Comparison of ENCODE assay signal across 11 cellular contexts in the genomic region with DNA sequence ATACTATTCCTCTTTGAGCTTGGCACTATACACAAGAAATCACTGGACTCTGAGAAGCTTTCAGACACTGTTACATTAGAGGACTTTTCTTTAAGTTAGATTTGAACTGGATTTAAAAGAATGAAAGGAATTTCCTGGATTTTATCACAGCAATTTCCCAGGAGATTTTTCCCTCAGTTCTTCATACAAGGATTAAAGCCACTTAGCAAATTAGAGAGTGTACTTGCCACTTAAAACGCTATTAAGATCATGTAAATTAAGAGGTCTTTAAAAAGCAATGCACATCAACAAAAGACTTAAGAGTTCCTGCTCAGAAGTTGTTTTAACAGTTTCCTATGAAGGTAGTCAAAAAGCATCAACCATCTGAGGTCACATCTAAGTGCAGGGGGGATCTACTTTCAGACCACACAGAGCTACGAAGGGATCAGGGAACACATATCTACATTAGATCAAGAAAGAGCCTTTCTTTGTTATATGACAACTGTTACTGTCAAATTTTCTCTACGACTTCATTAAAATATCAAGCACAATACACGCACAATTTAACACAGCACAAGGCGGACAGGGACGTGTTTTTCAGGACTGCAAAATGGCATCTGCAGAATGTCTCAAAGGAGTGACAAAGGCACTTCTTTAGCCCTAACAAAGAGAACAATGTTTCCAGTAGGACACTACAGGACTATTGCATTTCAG.
DNase-seq lines count a peak whose midpoint lies in the region; ATAC-seq and TF ChIP-seq lines count a peak whose summit lies in the region.
"Had no signal": no experiment of that assay in that cellular context is flagged by ENCODE, and none has a peak within 500 bp of the region (broad histone marks: within the 10 kb centered on the region; RNA-seq: fewer than 3 reads in every experiment).

No MANE protein-coding gene starts in this region.

- peaks cover 3% of the 10 kb centered on the region for H3K9me3 Mint-ChIP-seq in progenitor cell of endocrine pancreas (ENCODE audit: low read depth)

- H3K4me3 ChIP-seq in GM23248 (peak overlapping the region; percentile 39; the same call in 1 of the 2 replicates), fibroblast of villous mesenchyme (ENCODE audit: low read depth, low read length) (peak overlapping the region; percentile 3), PC-3 (ENCODE audit: low read length) (no peak overlapping the region)
- H3K4me3 ChIP-seq: ascending aorta had no signal

- H3K27me3 ChIP-seq in GM23248 (replicated peaks; ENCODE audit: insufficient read depth), result no peaks in the 10 kb centered on the region
- H3K27me3 ChIP-seq in PC-3 (ENCODE audit: low read length), result no peaks in the 10 kb centered on the region
- H3K27me3 ChIP-seq: ascending aorta had no signal

- H3K9me2 ChIP-seq in GM23248 (ENCODE audit: insufficient read depth), result no peaks in the 10 kb centered on the region
- no peaks in the 10 kb centered on the region for H3K9me2 ChIP-seq in PC-3 (replicated peaks; ENCODE audit: low read length)

- POLR2A ChIA-PET in PC-3 (lab: Charles Lee; ENCODE audit: unreplicated experiment), result no interaction called here

- H3K4me1 ChIP-seq in GM23248 (ENCODE audit: insufficient read depth) (peaks cover 18% of the 10 kb centered on the region), PC-3 (ENCODE audit: insufficient read depth, low read length) (peaks cover 21% of the 10 kb centered on the region)

- peaks cover 46% of the 10 kb centered on the region for H3K4me1 Mint-ChIP-seq in progenitor cell of endocrine pancreas (ENCODE audit: low read depth)
- H3K4me1 Mint-ChIP-seq: activated CD8-positive, alpha-beta memory T cell treated with anti-CD3 and anti-CD28 coated beads, Interleukin-2, amount 10 ng/mL, durations not matched to agents 7 days and 5 days had no signal

- no TSS peak for BruUV-seq in PC-3 (replicated peaks; lab: Mats Ljungman, UMichigan)

- H3K9me3 ChIP-seq in GM23248 (ENCODE audit: low read depth), result no peaks in the 10 kb centered on the region
- H3K9me3 ChIP-seq in PC-3 (ENCODE audit: low read length), result no peaks in the 10 kb centered on the region
- H3K9me3 ChIP-seq: ascending aorta had no signal

- H3K9ac ChIP-seq in GM23248 (no peak overlapping the region), PC-3 (ENCODE audit: low read length) (no peak overlapping the region)

- no peak overlapping the region for H3K4me3 Mint-ChIP-seq in progenitor cell of endocrine pancreas (ENCODE audit: low read depth)
- H3K4me3 Mint-ChIP-seq: activated CD8-positive, alpha-beta memory T cell treated with anti-CD3 and anti-CD28 coated beads, Interleukin-2, amount 10 ng/mL, durations not matched to agents 7 days and 5 days; stimulated activated naive B cell treated with anti-CD40 and anti-IgM and Interleukin-4, amounts not matched to agents 10 μg/mL and 1 μg/mL and 100 μg/mL, for 72 hours had no signal

- intact Hi-C loops in PC-3 (cut with micrococcal nuclease), result no loop called here

- TF ChIP-seq CTCF in fibroblast of villous mesenchyme (IDR thresholded peaks at IDR 0.05; ENCODE audit: insufficient read depth, low read depth, low read length), result no peak
- no peak for TF ChIP-seq CTCF in progenitor cell of endocrine pancreas (IDR thresholded peaks at IDR 0.05; ENCODE audit: unreplicated experiment)
- no peak for TF ChIP-seq CTCF in PC-3 (conservative IDR thresholded peaks at IDR 0.05; ENCODE audit: low read depth, low read length)

- H4K20me1 ChIP-seq in GM23248 (ENCODE audit: insufficient read depth), result no peaks in the 10 kb centered on the region
- no peaks in the 10 kb centered on the region for H4K20me1 ChIP-seq in PC-3 (ENCODE audit: low read length)

- peak overlapping the region; percentile 67 for H3K4me2 ChIP-seq in GM23248 (ENCODE audit: unreplicated experiment)
- no peak overlapping the region for H3K4me2 ChIP-seq in PC-3 (ENCODE audit: low read length)

- H3K36me3 Mint-ChIP-seq in progenitor cell of endocrine pancreas (ENCODE audit: insufficient read depth), result peaks cover 2% of the 10 kb centered on the region
- H3K36me3 Mint-ChIP-seq: activated CD8-positive, alpha-beta memory T cell treated with anti-CD3 and anti-CD28 coated beads, Interleukin-2, amount 10 ng/mL, durations not matched to agents 7 days and 5 days had no signal

- H3K36me3 ChIP-seq in GM23248 (ENCODE audit: low read depth) (no peaks in the 10 kb centered on the region), PC-3 (ENCODE audit: low read depth, low read length) (no peaks in the 10 kb centered on the region)
- H3K36me3 ChIP-seq: ascending aorta had no signal

- ATAC-seq in HG03571 (IDR thresholded peaks at IDR 0.05; ENCODE audit: unreplicated experiment) (no peak), PC-3 (no peak)
- ATAC-seq: activated CD8-positive, alpha-beta memory T cell treated with anti-CD3 and anti-CD28 coated beads, Interleukin-2, amount 10 ng/mL, durations not matched to agents 7 days and 5 days; stimulated activated naive B cell treated with anti-CD40 and anti-IgM and Interleukin-4, amounts not matched to agents 10 μg/mL and 1 μg/mL and 100 μg/mL, for 72 hours had no signal

- H2AFZ ChIP-seq in GM23248, result no peak overlapping the region
- no peak overlapping the region for H2AFZ ChIP-seq in PC-3 (ENCODE audit: low read length)

- H3K27ac ChIP-seq in GM23248 (no peak overlapping the region), PC-3 (ENCODE audit: low read length) (no peak overlapping the region)
- H3K27ac ChIP-seq: ascending aorta had no signal

- H3F3A ChIP-seq in GM23248 (ENCODE audit: insufficient read depth) (peaks cover 9% of the 10 kb centered on the region), PC-3 (ENCODE audit: low read length, unreplicated experiment) (no peaks in the 10 kb centered on the region)

- DNase-seq in GM23248 (peak; percentile 31), SK-MEL-5 (ENCODE audit: low read depth, low spot score) (peak; percentile 53), fibroblast of villous mesenchyme (ENCODE audit: low read depth) (peak; percentile 63), progenitor cell of endocrine pancreas (ENCODE audit: low spot score, unreplicated experiment) (no peak), SKM-1 (lab: John Stamatoyannopoulos, UW; ENCODE audit: unreplicated experiment) (no peak), PC-3 (no peak)
- no peak for DNase-seq in activated CD4-positive, alpha-beta T cell treated with anti-CD3 and anti-CD28 coated beads for 4 hours
- DNase-seq: activated CD8-positive, alpha-beta memory T cell treated with anti-CD3 and anti-CD28 coated beads, Interleukin-2, amount 10 ng/mL, durations not matched to agents 7 days and 5 days; stimulated activated naive B cell treated with anti-CD40 and anti-IgM and Interleukin-4, amounts not matched to agents 10 μg/mL and 1 μg/mL and 100 μg/mL, for 72 hours had no signal

- peaks cover 72% of the 10 kb centered on the region for H3K79me2 ChIP-seq in GM23248 (ENCODE audit: insufficient read depth)
- H3K79me2 ChIP-seq in PC-3 (ENCODE audit: low read length), result peaks cover 58% of the 10 kb centered on the region

- WGBS in GM23248 (ENCODE audit: low coverage in 1 of 2, low lambda C conversion rate in 2 of 2, missing lambda C conversion rate in 2 of 2), 2 experiments, result 81 to 85% methylated on average over 6 of the region's 6 CpGs

- in situ Hi-C loops in GM23248 (cut with MboI), result no loop called here
- in situ Hi-C loops in SK-MEL-5 (cut with HindIII; ENCODE audit: low pct_unique_long_range_greater_than_20kb, low sequenced_read_pairs), result no loop called here

- CTCF ChIA-PET in PC-3 (lab: Charles Lee), result no interaction called here

- peak overlapping the region; percentile 1 for H3K27ac Mint-ChIP-seq in progenitor cell of endocrine pancreas
- H3K27ac Mint-ChIP-seq: activated CD8-positive, alpha-beta memory T cell treated with anti-CD3 and anti-CD28 coated beads, Interleukin-2, amount 10 ng/mL, durations not matched to agents 7 days and 5 days; stimulated activated naive B cell treated with anti-CD40 and anti-IgM and Interleukin-4, amounts not matched to agents 10 μg/mL and 1 μg/mL and 100 μg/mL, for 72 hours had no signal

- peaks cover 33% of the 10 kb centered on the region for H3K27me3 Mint-ChIP-seq in progenitor cell of endocrine pancreas
- H3K27me3 Mint-ChIP-seq: activated CD8-positive, alpha-beta memory T cell treated with anti-CD3 and anti-CD28 coated beads, Interleukin-2, amount 10 ng/mL, durations not matched to agents 7 days and 5 days; stimulated activated naive B cell treated with anti-CD40 and anti-IgM and Interleukin-4, amounts not matched to agents 10 μg/mL and 1 μg/mL and 100 μg/mL, for 72 hours had no signal

Comparison
In these comparisons a context has a peak if more than half of its experiments do, and no peak if none do; other contexts are left out.
1. DNase-seq: peak in GM23248 (single experiment), SK-MEL-5 (single experiment) and fibroblast of villous mesenchyme (single experiment); none in progenitor cell of endocrine pancreas (single experiment), SKM-1 (single experiment), activated CD4-positive, alpha-beta T cell treated with anti-CD3 and anti-CD28 coated beads for 4 hours (0 of 2) and PC-3 (single experiment).